In genomic region chr22:37312549-37313183, GRCh38 we compare ENCODE assay signal across 1 cellular context.
TF ChIP-seq lines count a peak whose summit lies in the region.

No MANE protein-coding gene starts in this region.

TF ChIP-seq in K562, 482 proteins besides CTCF, POLR2A, EP300 and RAD21:
- TF ChIP-seq RBM25 (IDR thresholded peaks at IDR 0.05; ENCODE audit: low read depth, low read length, severe bottlenecking) (peak; percentile 66), KDM1A (IDR thresholded peaks at IDR 0.05) (peak; percentile 35 to 41; a peak in 2 of 4 replicates), SNAPC5 (CRISPR knock-in tag; IDR thresholded peaks at IDR 0.05) (no peak), BCOR (IDR thresholded peaks at IDR 0.05) (peak; percentile 62), ARID1B (IDR thresholded peaks at IDR 0.05) (no peak), ZFP36 (IDR thresholded peaks at IDR 0.05; ENCODE audit: low read depth, low read length, partially characterized antibody) (peak; percentile 82)
